8 cellular contexts compared by ENCODE assay signal in the genomic region with DNA sequence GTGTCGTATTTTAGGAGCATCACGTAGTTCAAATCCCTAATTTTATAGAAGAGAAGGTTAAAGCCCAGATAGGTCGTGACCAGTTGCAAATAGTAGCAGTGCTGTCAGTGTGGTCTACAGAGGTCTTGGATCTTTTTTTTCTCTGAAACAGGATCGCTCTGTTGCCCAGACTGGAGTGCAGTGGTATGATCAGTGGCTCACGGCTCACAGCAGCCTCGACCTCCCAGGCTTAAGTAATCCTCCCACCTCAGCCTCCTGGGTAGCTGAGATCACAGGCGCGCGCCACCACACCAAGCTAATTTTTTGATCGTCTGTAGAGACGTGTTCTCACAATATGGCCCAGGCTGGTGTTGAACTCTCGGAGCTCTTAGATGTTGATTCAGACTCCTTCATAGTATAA. TPM values are rescaled to one million over a fixed set of nuclear protein-coding genes. Genes with fewer than 3 reads are reported as not detected.
A peak's percentile ranks its signal among the peaks of the same experiment; 100 is the strongest.
DNase-seq lines count a peak whose midpoint lies in the region; ATAC-seq and TF ChIP-seq lines count a peak whose summit lies in the region.

No MANE protein-coding gene starts in this region.

- H3K27me3 Mint-ChIP-seq in naive thymus-derived CD4-positive, alpha-beta T cell, result no peaks in the 10 kb centered on the region

- H3K79me2 ChIP-seq in Loucy (ENCODE audit: insufficient read depth, low read length), result peaks cover 76% of the 10 kb centered on the region

- H3K9me3 Mint-ChIP-seq in naive thymus-derived CD4-positive, alpha-beta T cell, result peaks cover 0 to 2% (median 0%) of the 10 kb centered on the region in 11 donors

- H3K36me3 ChIP-seq in BLaER1, result peaks cover 33% of the 10 kb centered on the region
- no peaks in the 10 kb centered on the region for H3K36me3 ChIP-seq in Loucy (ENCODE audit: insufficient read depth, low read length)
- H3K36me3 ChIP-seq in colonic mucosa, result no peaks in the 10 kb centered on the region
- peaks cover 0 to 13% (median 0%) of the 10 kb centered on the region in 3 experiments for H3K36me3 ChIP-seq in naive thymus-derived CD4-positive, alpha-beta T cell (ENCODE audit: control insufficient read depth in 2 of 3, insufficient read depth in 3 of 3, low read length in 3 of 3)

- H3K27me3 ChIP-seq in BLaER1, result no peaks in the 10 kb centered on the region
- peaks cover 11% of the 10 kb centered on the region for H3K27me3 ChIP-seq in Loucy (ENCODE audit: insufficient read depth, low read length, poor library complexity, severe bottlenecking)
- H3K27me3 ChIP-seq in colonic mucosa, result no peaks in the 10 kb centered on the region
- H3K27me3 ChIP-seq in naive thymus-derived CD4-positive, alpha-beta T cell (ENCODE audit: control insufficient read depth in 2 of 2, insufficient read depth in 2 of 2, low read length in 2 of 2), result no peaks in the 10 kb centered on the region

- intact Hi-C loops in colonic mucosa (cut with DNase I), result loop anchor here (5.0 to 10.0 kb wide), 2 partner anchors 47 to 99 kb away; a partner anchor contains a TSS
- intact Hi-C loops in naive thymus-derived CD4-positive, alpha-beta T cell (cut with micrococcal nuclease), result loop anchor here (1.0 to 10.0 kb wide), 5 partner anchors 10 to 1541 kb away; a partner anchor contains a TSS

- no peak overlapping the region for H2AFZ ChIP-seq in Loucy (ENCODE audit: low read length)

- POLR2A ChIA-PET in naive thymus-derived CD4-positive, alpha-beta T cell (lab: Charles Lee), result interaction anchor here (0.7 to 6.7 kb wide), 6 partner anchors 10 to 965 kb away, joined by 3 to 67 read pairs (median 10); a partner anchor contains a TSS

- H3K4me1 ChIP-seq in BLaER1 (peaks cover 55% of the 10 kb centered on the region), Loucy (ENCODE audit: insufficient read depth, low read length, poor library complexity, severe bottlenecking) (peaks cover 39% of the 10 kb centered on the region), colonic mucosa (peaks cover 13% of the 10 kb centered on the region)
- peaks cover 47 to 54% of the 10 kb centered on the region in 2 donors for H3K4me1 ChIP-seq in naive thymus-derived CD4-positive, alpha-beta T cell (ENCODE audit: control insufficient read depth in 2 of 2, insufficient read depth in 2 of 2, low read length in 2 of 2)

- peak overlapping the region; percentile 91 to 99 (median 98) for H3K4me3 Mint-ChIP-seq in naive thymus-derived CD4-positive, alpha-beta T cell

- DNase-seq in colonic mucosa (no peak), NCI-H2196 treated with DMSO at 0.1 percent for 48 hours (lab: John Stamatoyannopoulos, UW; ENCODE audit: unreplicated experiment) (no peak), GM20000 (ENCODE audit: low spot score) (no peak)
- DNase-seq in naive thymus-derived CD4-positive, alpha-beta T cell, result no peak

- peak overlapping the region; percentile 90 for H3K4me3 ChIP-seq in BLaER1
- H3K4me3 ChIP-seq in Loucy (ENCODE audit: low read length, poor library complexity, severe bottlenecking), result peak overlapping the region; percentile 95
- peak overlapping the region; percentile 85 for H3K4me3 ChIP-seq in colonic mucosa
- H3K4me3 ChIP-seq in naive thymus-derived CD4-positive, alpha-beta T cell (ENCODE audit: low read length), result peak overlapping the region; percentile 87

- H3K9me2 ChIP-seq in Loucy (replicated peaks; ENCODE audit: low read depth, low read length), result no peaks in the 10 kb centered on the region

- CTCF ChIA-PET in naive thymus-derived CD4-positive, alpha-beta T cell (lab: Charles Lee), result interaction anchor here (0.5 to 0.6 kb wide), 4 partner anchors 17 to 89 kb away, joined by 3 to 6 read pairs (median 3); no protein-coding TSS in a partner anchor

- H3K27ac Mint-ChIP-seq in naive thymus-derived CD4-positive, alpha-beta T cell, result peak overlapping the region; percentile 96 to 100 (median 99)

- H3K4me1 Mint-ChIP-seq in naive thymus-derived CD4-positive, alpha-beta T cell, result peaks cover 47 to 62% (median 60%) of the 10 kb centered on the region in 7 donors

- TF ChIP-seq CTCF in Loucy (conservative IDR thresholded peaks at IDR 0.05; ENCODE audit: low read length) (no peak), colonic mucosa (IDR thresholded peaks at IDR 0.05) (no peak), GM20000 (IDR thresholded peaks at IDR 0.05; ENCODE audit: extremely low read depth, missing control alignments) (no peak)

- H4K20me1 ChIP-seq in BLaER1 (peaks cover 65% of the 10 kb centered on the region), Loucy (ENCODE audit: insufficient read depth, low read length, poor library complexity, severe bottlenecking) (peaks cover 64% of the 10 kb centered on the region)

- peak overlapping the region; percentile 100; the same call in 1 of the 2 replicates for H3K27ac ChIP-seq in BLaER1
- H3K27ac ChIP-seq in colonic mucosa, result peak overlapping the region; percentile 100
- H3K27ac ChIP-seq in naive thymus-derived CD4-positive, alpha-beta T cell (ENCODE audit: low read depth, low read length), result peak overlapping the region; percentile 98

- H3F3A ChIP-seq in Loucy (ENCODE audit: low read depth), result no peaks in the 10 kb centered on the region

- no peak for ATAC-seq in naive thymus-derived CD4-positive, alpha-beta T cell
- ATAC-seq in GM18861 (IDR thresholded peaks at IDR 0.05; ENCODE audit: unreplicated experiment), result no peak
- ATAC-seq in GM21528 (IDR thresholded peaks at IDR 0.05; ENCODE audit: low FRiP score, unreplicated experiment), result no peak

- H3K9ac ChIP-seq in BLaER1, result peak overlapping the region; percentile 100
- peak overlapping the region; percentile 99 for H3K9ac ChIP-seq in Loucy (ENCODE audit: low read depth, low read length, poor library complexity, severe bottlenecking)
- H3K9ac ChIP-seq in colonic mucosa (ENCODE audit: low read depth in 2 of 2, low read length in 2 of 2), result peak overlapping the region; percentile 16 to 88

- peaks cover 0 to 18% (median 0%) of the 10 kb centered on the region in 5 donors for H3K36me3 Mint-ChIP-seq in naive thymus-derived CD4-positive, alpha-beta T cell

- H3K9me3 ChIP-seq in BLaER1 (no peaks in the 10 kb centered on the region), Loucy (ENCODE audit: insufficient read depth, low read depth, low read length) (no peaks in the 10 kb centered on the region), colonic mucosa (no peaks in the 10 kb centered on the region)
- no peaks in the 10 kb centered on the region for H3K9me3 ChIP-seq in naive thymus-derived CD4-positive, alpha-beta T cell (ENCODE audit: control insufficient read depth in 2 of 3, low read length in 3 of 3)

- H3K4me2 ChIP-seq in BLaER1 (peak overlapping the region; percentile 84), Loucy (ENCODE audit: low read depth, low read length, poor library complexity, severe bottlenecking) (peak overlapping the region; percentile 90)

RNA-seq across cellular contexts. Expression of a gene that starts 2.2 kb away (rescaled TPM):
- total RNA-seq in colonic mucosa, result 100 to 1,000 TPM; 105 to 128 TPM
- total RNA-seq in naive thymus-derived CD4-positive, alpha-beta T cell, result 100 to 1,000 TPM; 219 to 333 (median 274) TPM
- polyA plus RNA-seq in naive thymus-derived CD4-positive, alpha-beta T cell, result 100 to 1,000 TPM; 313 to 379 TPM

RNA-seq across cellular contexts. Expression of a gene that starts 46.0 kb away (rescaled TPM):
- total RNA-seq in colonic mucosa, result 10 to 100 TPM; 39.4 to 49.7 TPM
- total RNA-seq in naive thymus-derived CD4-positive, alpha-beta T cell, result 100 to 1,000 TPM in 3 of 5 experiments, 10 to 100 TPM in 2; 88.8 to 121 (median 106) TPM
- polyA plus RNA-seq in naive thymus-derived CD4-positive, alpha-beta T cell, result 100 to 1,000 TPM; 374 to 417 TPM
